32 cellular contexts compared by ENCODE assay signal in the genomic region with DNA sequence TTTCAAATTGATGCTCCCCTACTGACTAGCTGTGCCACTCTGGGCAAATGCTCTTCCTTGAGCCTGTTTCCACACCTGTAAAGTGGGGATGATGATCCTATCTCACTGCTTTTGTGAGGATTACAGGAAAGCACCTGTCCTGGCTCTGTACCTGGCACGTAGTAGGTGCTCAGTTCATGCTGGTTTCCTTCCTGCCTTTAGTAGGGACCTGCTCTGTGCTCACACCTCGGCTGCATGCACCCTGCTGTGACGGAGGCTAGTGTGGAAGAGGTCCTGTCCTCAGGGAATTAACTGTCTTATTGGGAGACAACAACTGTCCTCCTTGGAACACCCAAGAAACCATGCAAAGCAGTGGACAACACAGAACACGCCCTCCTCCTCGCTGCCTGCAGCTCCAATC.
DNase-seq lines count a peak whose midpoint lies in the region; ATAC-seq lines count a peak whose summit lies in the region.
"Had no signal": no experiment of that assay in that cellular context is flagged by ENCODE, and none has a peak within 500 bp of the region (broad histone marks: within the 10 kb centered on the region; RNA-seq: fewer than 3 reads in every experiment).

No MANE protein-coding gene starts in this region.

- H3K4me1 ChIP-seq in naive thymus-derived CD4-positive, alpha-beta T cell (ENCODE audit: control insufficient read depth in 2 of 2, insufficient read depth in 2 of 2, low read length in 2 of 2) = no peaks in the 10 kb centered on the region
- H3K4me1 ChIP-seq: BE2C had no signal

- H3K36me3 Mint-ChIP-seq in stimulated activated naive CD8-positive, alpha-beta T cell treated with anti-CD3 and anti-CD28 coated beads, Interleukin-15, Interleukin-2, amounts not matched to agents 100 ng/mL and 50 ng/mL, for 24 hours (ENCODE audit: low read depth) = peaks cover 56% of the 10 kb centered on the region
- H3K36me3 Mint-ChIP-seq in activated naive CD8-positive, alpha-beta T cell treated with anti-CD3 and anti-CD28 coated beads, Interleukin-2, amount 10 ng/mL, durations not matched to agents 7 days and 5 days = peaks cover 29% of the 10 kb centered on the region
- H3K36me3 Mint-ChIP-seq in naive thymus-derived CD4-positive, alpha-beta T cell = peaks cover 22 to 63% (median 24%) of the 10 kb centered on the region in 5 donors

- H3K27me3 Mint-ChIP-seq in stimulated activated naive CD8-positive, alpha-beta T cell treated with anti-CD3 and anti-CD28 coated beads, Interleukin-15, Interleukin-2, amounts not matched to agents 100 ng/mL and 50 ng/mL, for 24 hours = no peaks in the 10 kb centered on the region
- no peaks in the 10 kb centered on the region for H3K27me3 Mint-ChIP-seq in activated naive CD8-positive, alpha-beta T cell treated with anti-CD3 and anti-CD28 coated beads, Interleukin-2, amount 10 ng/mL, durations not matched to agents 7 days and 5 days
- no peaks in the 10 kb centered on the region for H3K27me3 Mint-ChIP-seq in naive thymus-derived CD4-positive, alpha-beta T cell
- H3K27me3 Mint-ChIP-seq: activated CD4-positive, alpha-beta memory T cell treated with anti-CD3 and anti-CD28 coated beads, Interleukin-2, amount 10 ng/mL, durations not matched to agents 7 days and 5 days had no signal

- no peaks in the 10 kb centered on the region for H3K9me3 Mint-ChIP-seq in stimulated activated naive CD8-positive, alpha-beta T cell treated with anti-CD3 and anti-CD28 coated beads, Interleukin-15, Interleukin-2, amounts not matched to agents 100 ng/mL and 50 ng/mL, for 24 hours
- no peaks in the 10 kb centered on the region for H3K9me3 Mint-ChIP-seq in activated naive CD8-positive, alpha-beta T cell treated with anti-CD3 and anti-CD28 coated beads, Interleukin-2, amount 10 ng/mL, durations not matched to agents 7 days and 5 days
- peaks cover 0 to 1% (median 0%) of the 10 kb centered on the region in 11 donors for H3K9me3 Mint-ChIP-seq in naive thymus-derived CD4-positive, alpha-beta T cell
- H3K9me3 Mint-ChIP-seq: activated CD4-positive, alpha-beta memory T cell treated with anti-CD3 and anti-CD28 coated beads, Interleukin-2, amount 10 ng/mL, durations not matched to agents 7 days and 5 days had no signal

- POLR2A ChIA-PET in activated naive CD8-positive, alpha-beta T cell treated with anti-CD3 and anti-CD28 coated beads, Interleukin-2, amount 10 ng/mL, durations not matched to agents 7 days and 5 days (lab: Charles Lee) = no interaction called here
- POLR2A ChIA-PET in naive thymus-derived CD4-positive, alpha-beta T cell (lab: Charles Lee) = no interaction called here

- H3K4me1 Mint-ChIP-seq in stimulated activated naive CD8-positive, alpha-beta T cell treated with anti-CD3 and anti-CD28 coated beads, Interleukin-15, Interleukin-2, amounts not matched to agents 100 ng/mL and 50 ng/mL, for 24 hours (ENCODE audit: low read depth) = no peaks in the 10 kb centered on the region
- no peaks in the 10 kb centered on the region for H3K4me1 Mint-ChIP-seq in activated naive CD8-positive, alpha-beta T cell treated with anti-CD3 and anti-CD28 coated beads, Interleukin-2, amount 10 ng/mL, durations not matched to agents 7 days and 5 days
- peaks cover 0 to 14% (median 9%) of the 10 kb centered on the region in 7 donors for H3K4me1 Mint-ChIP-seq in naive thymus-derived CD4-positive, alpha-beta T cell
- H3K4me1 Mint-ChIP-seq: activated CD4-positive, alpha-beta memory T cell treated with anti-CD3 and anti-CD28 coated beads, Interleukin-2, amount 10 ng/mL, durations not matched to agents 7 days and 5 days had no signal

- intact Hi-C loops in naive thymus-derived CD4-positive, alpha-beta T cell (cut with micrococcal nuclease) = no loop called here

- peaks cover 34 to 65% (median 35%) of the 10 kb centered on the region in 3 experiments for H3K36me3 ChIP-seq in naive thymus-derived CD4-positive, alpha-beta T cell (ENCODE audit: control insufficient read depth in 2 of 3, insufficient read depth in 3 of 3, low read length in 3 of 3)
- H3K36me3 ChIP-seq: BE2C had no signal

- H3K27ac Mint-ChIP-seq in stimulated activated naive CD8-positive, alpha-beta T cell treated with anti-CD3 and anti-CD28 coated beads, Interleukin-15, Interleukin-2, amounts not matched to agents 100 ng/mL and 50 ng/mL, for 24 hours = peak overlapping the region; percentile 26
- H3K27ac Mint-ChIP-seq in activated naive CD8-positive, alpha-beta T cell treated with anti-CD3 and anti-CD28 coated beads, Interleukin-2, amount 10 ng/mL, durations not matched to agents 7 days and 5 days = peak overlapping the region; percentile 12
- peak overlapping the region in 7 of 9 donors; percentile 6 to 73 (median 38) for H3K27ac Mint-ChIP-seq in naive thymus-derived CD4-positive, alpha-beta T cell
- H3K27ac Mint-ChIP-seq: activated CD4-positive, alpha-beta memory T cell treated with anti-CD3 and anti-CD28 coated beads, Interleukin-2, amount 10 ng/mL, durations not matched to agents 7 days and 5 days had no signal

- no peaks in the 10 kb centered on the region for H3K9me3 ChIP-seq in naive thymus-derived CD4-positive, alpha-beta T cell (ENCODE audit: control insufficient read depth in 2 of 3, low read length in 3 of 3)
- H3K9me3 ChIP-seq: BE2C, thoracic aorta had no signal

- H3K27ac ChIP-seq in naive thymus-derived CD4-positive, alpha-beta T cell (ENCODE audit: low read depth, low read length) = no peak overlapping the region
- H3K27ac ChIP-seq: HL-60, PC-9, thoracic aorta had no signal

- H3K4me3 Mint-ChIP-seq in stimulated activated naive CD8-positive, alpha-beta T cell treated with anti-CD3 and anti-CD28 coated beads, Interleukin-15, Interleukin-2, amounts not matched to agents 100 ng/mL and 50 ng/mL, for 24 hours = no peak overlapping the region
- H3K4me3 Mint-ChIP-seq in activated naive CD8-positive, alpha-beta T cell treated with anti-CD3 and anti-CD28 coated beads, Interleukin-2, amount 10 ng/mL, durations not matched to agents 7 days and 5 days = no peak overlapping the region
- H3K4me3 Mint-ChIP-seq in naive thymus-derived CD4-positive, alpha-beta T cell = no peak overlapping the region
- H3K4me3 Mint-ChIP-seq: activated CD4-positive, alpha-beta memory T cell treated with anti-CD3 and anti-CD28 coated beads, Interleukin-2, amount 10 ng/mL, durations not matched to agents 7 days and 5 days had no signal

- no peak overlapping the region for H3K4me3 ChIP-seq in naive thymus-derived CD4-positive, alpha-beta T cell (ENCODE audit: low read length)
- H3K4me3 ChIP-seq: PC-9, thoracic aorta had no signal

- DNase-seq in stimulated activated naive CD8-positive, alpha-beta T cell treated with anti-CD3 and anti-CD28 coated beads, Interleukin-15, Interleukin-2, amounts not matched to agents 100 U/mL and 50 U/mL, for 24 hours = no peak
- DNase-seq in activated naive CD8-positive, alpha-beta T cell treated with anti-CD3 and anti-CD28 coated beads, Interleukin-2, amount 10 ng/mL, durations not matched to agents 7 days and 5 days = no peak
- DNase-seq in naive thymus-derived CD4-positive, alpha-beta T cell = no peak
- DNase-seq in NOMO-1 (lab: John Stamatoyannopoulos, UW; ENCODE audit: unreplicated experiment in 2 of 2) = no peak
- no peak for DNase-seq in NCI-H510A (lab: John Stamatoyannopoulos, UW)
- DNase-seq: activated CD4-positive, alpha-beta memory T cell treated with anti-CD3 and anti-CD28 coated beads, Interleukin-2, amount 10 ng/mL, durations not matched to agents 7 days and 5 days; activated CD4-positive, CD25-positive, alpha-beta regulatory T cell treated with anti-CD3 and anti-CD28 coated beads, Interleukin-2, amount 50 U/mL, for 72 hours; BE2C; central memory CD4-positive, alpha-beta T cell; COR-L47; cortex of kidney; DMS53; effector memory CD4-positive, alpha-beta T cell; HCEC 1CT; head of caudate nucleus; islet precursor cell; Kasumi-1; left ventricle myocardium superior; NCI-H1417; NCI-H2081; NCI-H526; NK-92 treated with Interleukin-12 subunit alpha and Interleukin-12 subunit beta, amount 100 ng/mL, for 24 hours; nucleus accumbens; PC-9; stimulated activated CD4-positive, alpha-beta T cell treated with anti-CD3 and anti-CD28 coated beads, Interleukin-15, amount 100 ng/mL, for 24 hours; stimulated activated naive CD4-positive, alpha-beta T cell had no signal

- CTCF ChIA-PET in naive thymus-derived CD4-positive, alpha-beta T cell (lab: Charles Lee) = interaction anchor here (0.6 to 0.7 kb wide), 2 partner anchors 83 to 228 kb away, joined by 3 read pairs; no protein-coding TSS in a partner anchor

- ATAC-seq in stimulated activated naive CD8-positive, alpha-beta T cell treated with anti-CD3 and anti-CD28 coated beads, Interleukin-15, Interleukin-2, amounts not matched to agents 100 U/mL and 50 U/mL, for 24 hours = no peak
- ATAC-seq in activated naive CD8-positive, alpha-beta T cell treated with anti-CD3 and anti-CD28 coated beads, Interleukin-2, amount 10 ng/mL, durations not matched to agents 7 days and 5 days (ENCODE audit: low read depth) = no peak
- no peak for ATAC-seq in naive thymus-derived CD4-positive, alpha-beta T cell
- no peak for ATAC-seq in HG03196 (IDR thresholded peaks at IDR 0.05; ENCODE audit: unreplicated experiment)
- ATAC-seq: left ventricle myocardium superior, Right ventricle myocardium inferior, SK-N-SH treated with all-trans-retinoic acid at 6 μM for 48 hours had no signal

- no peaks in the 10 kb centered on the region for H3K27me3 ChIP-seq in naive thymus-derived CD4-positive, alpha-beta T cell (ENCODE audit: control insufficient read depth in 2 of 2, insufficient read depth in 2 of 2, low read length in 2 of 2)
- H3K27me3 ChIP-seq: BE2C had no signal
